13 cellular contexts compared by ENCODE assay signal in genomic region chr16:57017251-57017650, GRCh38. TPM values are rescaled to one million over a fixed set of nuclear protein-coding genes. Genes with fewer than 3 reads are reported as not detected.
DNase-seq lines count a peak whose midpoint lies in the region; ATAC-seq and TF ChIP-seq lines count a peak whose summit lies in the region.
"Had no signal": no experiment of that assay in that cellular context is flagged by ENCODE, and none has a peak within 500 bp of the region (broad histone marks: within the 10 kb centered on the region; RNA-seq: fewer than 3 reads in every experiment).

No MANE protein-coding gene starts in this region.

- no peaks in the 10 kb centered on the region for H3K27me3 ChIP-seq in lower lobe of right lung (ENCODE audit: low read depth)
- H3K27me3 ChIP-seq in neural progenitor cell = no peaks in the 10 kb centered on the region
- H3K27me3 ChIP-seq: tibial artery had no signal

- H3K4me3 Mint-ChIP-seq in activated CD4-positive, alpha-beta T cell treated with anti-CD3 and anti-CD28 coated beads, Interleukin-2, amount 10 ng/mL, durations not matched to agents 24 days and 14 days = peak overlapping the region; percentile 41
- no peak overlapping the region for H3K4me3 Mint-ChIP-seq in neural progenitor cell

- H3K9me3 Mint-ChIP-seq in activated CD4-positive, alpha-beta T cell treated with anti-CD3 and anti-CD28 coated beads, Interleukin-2, amount 10 ng/mL, durations not matched to agents 24 days and 14 days = peaks cover 3% of the 10 kb centered on the region
- no peaks in the 10 kb centered on the region for H3K9me3 Mint-ChIP-seq in neural progenitor cell

- H3K9ac ChIP-seq in neural progenitor cell = no peak overlapping the region

- ATAC-seq in mucosa of descending colon (peak; percentile 42), lower lobe of right lung (no peak)

- TF ChIP-seq CTCF in mucosa of descending colon (IDR thresholded peaks at IDR 0.05) (no peak), lower lobe of right lung (IDR thresholded peaks at IDR 0.05) (no peak), neural progenitor cell (IDR thresholded peaks at IDR 0.05) (no peak)

- peaks cover 3% of the 10 kb centered on the region for H3K36me3 ChIP-seq in mucosa of descending colon (ENCODE audit: low read depth)
- H3K36me3 ChIP-seq in lower lobe of right lung = peaks cover 33% of the 10 kb centered on the region
- H3K36me3 ChIP-seq in neural progenitor cell = no peaks in the 10 kb centered on the region

- DNase-seq in activated CD4-positive, alpha-beta T cell treated with anti-CD3 and anti-CD28 coated beads, Interleukin-2, amount 10 ng/mL, durations not matched to agents 24 days and 14 days = no peak
- DNase-seq in activated CD4-positive, alpha-beta T cell treated with anti-CD3 and anti-CD28 coated beads, Interleukin-2, amount 50 U/mL, for 1 hour = no peak
- DNase-seq in RKO (ENCODE audit: low spot score) (peak; percentile 73), caudate nucleus (lab: John Stamatoyannopoulos, UW) (no peak), mucosa of descending colon (no peak), glomerular visceral epithelial cell (ENCODE audit: extremely low spot score) (no peak), lower lobe of right lung (no peak), neural progenitor cell (ENCODE audit: low spot score) (no peak)
- DNase-seq: ACHN; activated gamma-delta T cell treated with Interleukin-2 at 50 U/mL for 16 hours; NCI-H345; stimulated activated CD4-positive, alpha-beta T cell treated with anti-CD3 and anti-CD28 coated beads, Interleukin-15, amount 100 ng/mL, for 24 hours; tibial artery had no signal

- intact Hi-C loops in activated CD4-positive, alpha-beta T cell treated with anti-CD3 and anti-CD28 coated beads, Interleukin-2, amount 10 ng/mL, durations not matched to agents 24 days and 14 days (cut with micrococcal nuclease) = loop anchor here (10.0 kb wide), 1 partner anchor 518 kb away; the partner anchor contains the start of gene CCDC102A
- intact Hi-C loops in mucosa of descending colon (cut with DNase I, micrococcal nuclease) (no loop called here), lower lobe of right lung (cut with DNase I) (no loop called here)

- H3K27ac Mint-ChIP-seq in activated CD4-positive, alpha-beta T cell treated with anti-CD3 and anti-CD28 coated beads, Interleukin-2, amount 10 ng/mL, durations not matched to agents 24 days and 14 days = peak overlapping the region; percentile 68
- H3K27ac Mint-ChIP-seq in neural progenitor cell = no peak overlapping the region

- no peaks in the 10 kb centered on the region for H3F3A ChIP-seq in neural progenitor cell (ENCODE audit: low read depth)

- no peak overlapping the region for H3K4me2 ChIP-seq in neural progenitor cell

- H3K4me3 ChIP-seq in mucosa of descending colon (no peak overlapping the region), lower lobe of right lung (no peak overlapping the region), neural progenitor cell (no peak overlapping the region)
- H3K4me3 ChIP-seq: tibial artery had no signal

- H3K27ac ChIP-seq in caudate nucleus (ENCODE audit: low read depth, low read length) (peak overlapping the region; percentile 65), lower lobe of right lung (no peak overlapping the region), neural progenitor cell (no peak overlapping the region)
- H3K27ac ChIP-seq: tibial artery had no signal

- peaks cover 74% of the 10 kb centered on the region for H3K36me3 Mint-ChIP-seq in activated CD4-positive, alpha-beta T cell treated with anti-CD3 and anti-CD28 coated beads, Interleukin-2, amount 10 ng/mL, durations not matched to agents 24 days and 14 days (ENCODE audit: low read depth)
- no peaks in the 10 kb centered on the region for H3K36me3 Mint-ChIP-seq in neural progenitor cell

- no peak overlapping the region for H2AFZ ChIP-seq in neural progenitor cell (replicated peaks)

- H3K9me3 ChIP-seq in mucosa of descending colon (no peaks in the 10 kb centered on the region), lower lobe of right lung (no peaks in the 10 kb centered on the region), neural progenitor cell (ENCODE audit: low read depth) (no peaks in the 10 kb centered on the region)
- H3K9me3 ChIP-seq: tibial artery had no signal

- H3K4me1 ChIP-seq in mucosa of descending colon (ENCODE audit: low read depth) (peaks cover 3% of the 10 kb centered on the region), lower lobe of right lung (peaks cover 13% of the 10 kb centered on the region), neural progenitor cell (no peaks in the 10 kb centered on the region)
- H3K4me1 ChIP-seq: tibial artery had no signal

- H3K4me1 Mint-ChIP-seq in activated CD4-positive, alpha-beta T cell treated with anti-CD3 and anti-CD28 coated beads, Interleukin-2, amount 10 ng/mL, durations not matched to agents 24 days and 14 days = peaks cover 74% of the 10 kb centered on the region
- H3K4me1 Mint-ChIP-seq in neural progenitor cell = peaks cover 3% of the 10 kb centered on the region

- H3K79me2 ChIP-seq in neural progenitor cell (ENCODE audit: low read depth) = no peaks in the 10 kb centered on the region

- H4K20me1 ChIP-seq in neural progenitor cell (ENCODE audit: low read depth) = no peaks in the 10 kb centered on the region

- no peaks in the 10 kb centered on the region for H3K27me3 Mint-ChIP-seq in activated CD4-positive, alpha-beta T cell treated with anti-CD3 and anti-CD28 coated beads, Interleukin-2, amount 10 ng/mL, durations not matched to agents 24 days and 14 days
- H3K27me3 Mint-ChIP-seq in neural progenitor cell (ENCODE audit: insufficient read depth, low read depth) = peaks cover 15% of the 10 kb centered on the region

RNA-seq across cellular contexts. Expression of gene NLRC5, which starts 27.9 kb away (rescaled TPM):
- 208 and 214 TPM in 2 replicates for total RNA-seq in activated CD4-positive, alpha-beta T cell treated with anti-CD3 and anti-CD28 coated beads, Interleukin-2, amount 10 ng/mL, durations not matched to agents 24 days and 14 days
- total RNA-seq in mucosa of descending colon = 100 to 1,000 TPM; 110 to 127 (median 113) TPM
- 47.5 TPM for total RNA-seq in lower lobe of right lung
- not detected in 2 replicates for total RNA-seq in neural progenitor cell (ENCODE audit: low replicate concordance)

RNA-seq across cellular contexts. Expression of gene CETP, which starts 55.5 kb away (rescaled TPM):
- not detected in 2 replicates for total RNA-seq in activated CD4-positive, alpha-beta T cell treated with anti-CD3 and anti-CD28 coated beads, Interleukin-2, amount 10 ng/mL, durations not matched to agents 24 days and 14 days
- total RNA-seq in mucosa of descending colon = under 1 TPM in 2 of 3 donors, not detected in 1; 0.22 to 0.35 TPM
- total RNA-seq in lower lobe of right lung = 1.1 TPM
- 0.28 TPM in 1 of 2 replicates, not detected in the other for total RNA-seq in neural progenitor cell (ENCODE audit: low replicate concordance)

Comparison
In these comparisons a context has a peak if more than half of its experiments do, and no peak if none do; other contexts are left out.
1. RNA of gene NLRC5, which starts 27.9 kb away (total RNA-seq): 208 to 214 TPM in activated CD4-positive, alpha-beta T cell treated with anti-CD3 and anti-CD28 coated beads, Interleukin-2, amount 10 ng/mL, durations not matched to agents 24 days and 14 days, 110 to 127 TPM in mucosa of descending colon and 47.5 TPM in lower lobe of right lung (single experiment); not detected in neural progenitor cell; every median in the first group is over 10 times any median in the second.